19 cellular contexts compared by ENCODE assay signal in the genomic region with DNA sequence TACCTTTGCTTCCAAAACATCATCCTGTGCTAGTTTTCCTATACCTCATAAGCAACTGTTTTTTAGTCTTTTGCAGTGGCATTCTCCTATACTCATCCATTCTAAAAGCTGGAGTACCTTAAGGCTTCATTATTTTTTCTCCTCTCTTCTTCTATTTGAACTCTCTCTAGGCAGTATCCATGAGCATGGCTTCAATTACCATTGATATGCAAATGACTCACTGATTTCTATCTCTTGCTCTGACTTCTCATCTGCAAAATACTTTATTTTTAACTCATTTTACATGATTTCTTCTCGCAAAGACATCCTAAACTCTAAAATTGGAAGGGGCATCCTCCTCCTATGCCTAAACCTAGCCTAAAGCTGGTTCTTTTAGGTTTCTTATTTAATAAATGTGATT.
A peak's percentile ranks its signal among the peaks of the same experiment; 100 is the strongest.
DNase-seq lines count a peak whose midpoint lies in the region; FAIRE-seq and TF ChIP-seq lines count a peak whose summit lies in the region.
"Had no signal": no experiment of that assay in that cellular context is flagged by ENCODE, and none has a peak within 500 bp of the region (broad histone marks: within the 10 kb centered on the region; RNA-seq: fewer than 3 reads in every experiment).

No MANE protein-coding gene starts in this region.

- FAIRE-seq in small intestine (lab: Jason Lieb, UNC): no peak
- FAIRE-seq: GM12892, H1 had no signal

- TF ChIP-seq RAD21 in SK-N-SH (IDR thresholded peaks at IDR 0.05; ENCODE audit: low read length): no peak

- H3K9ac ChIP-seq in SK-N-SH (no peak overlapping the region), adipocyte (ENCODE audit: low read length) (no peak overlapping the region)

- CTCF ChIA-PET in SK-N-SH (lab: Yijun Ruan, JAX): no interaction called here

- 30% methylated on average over 1 of the region's 1 CpG for WGBS in SK-N-SH (ENCODE audit: low lambda C conversion rate)
- WGBS in small intestine, 3 donors: 88 to 97% (median 92%) methylated on average over 1 of the region's 1 CpG

- H3K4me3 ChIP-seq in SK-N-SH (ENCODE audit: low read depth in 2 of 2, low read length in 1 of 2): no peak overlapping the region
- no peak overlapping the region for H3K4me3 ChIP-seq in adipocyte (ENCODE audit: low read length)
- H3K4me3 ChIP-seq in vagina: no peak overlapping the region
- no peak overlapping the region for H3K4me3 ChIP-seq in small intestine (ENCODE audit: low read depth in 1 of 2, low read length in 2 of 2)

- H3K27ac ChIP-seq in SK-N-SH (ENCODE audit: low read depth in 2 of 2, low read length in 1 of 2) (peak overlapping the region in 1 of 2 experiments; percentile 62; a peak in 2 of 4 replicates), vagina (no peak overlapping the region), small intestine (ENCODE audit: low read depth in 1 of 2, low read length in 1 of 2) (no peak overlapping the region)

- peak overlapping the region; percentile 21; the same call in 1 of the 2 replicates for H3K4me2 ChIP-seq in SK-N-SH

- H3F3A ChIP-seq in SK-N-SH (replicated peaks; ENCODE audit: insufficient read depth): peaks cover 7% of the 10 kb centered on the region

- H3K27me3 ChIP-seq in SK-N-SH (ENCODE audit: insufficient read depth) (no peaks in the 10 kb centered on the region), adipocyte (replicated peaks; ENCODE audit: control insufficient read depth, insufficient read depth, low read length) (peaks cover 4% of the 10 kb centered on the region), vagina (no peaks in the 10 kb centered on the region), small intestine (ENCODE audit: control insufficient read depth in 2 of 2, insufficient read depth in 2 of 2, low read length in 2 of 2) (no peaks in the 10 kb centered on the region)

- TF ChIP-seq EP300 in SK-N-SH (IDR thresholded peaks at IDR 0.05; ENCODE audit: borderline replicate concordance in 1 of 2, low read depth in 1 of 2, low read length in 1 of 2): no peak

- no peaks in the 10 kb centered on the region for H3K79me2 ChIP-seq in SK-N-SH (ENCODE audit: insufficient read depth)

- no peak overlapping the region for H2AFZ ChIP-seq in SK-N-SH (ENCODE audit: low read depth)

- POLR2A ChIA-PET in SK-N-SH (lab: Yijun Ruan, JAX): no interaction called here

- no peaks in the 10 kb centered on the region for H4K20me1 ChIP-seq in SK-N-SH (ENCODE audit: insufficient read depth)

- H3K4me1 ChIP-seq in SK-N-SH (ENCODE audit: control insufficient read depth in 1 of 2, insufficient read depth in 2 of 2, low read depth in 1 of 2, low read length in 1 of 2) (peaks cover 0 to 9% of the 10 kb centered on the region in 2 experiments; a peak in 1 of 4 replicates), adipocyte (ENCODE audit: control insufficient read depth, insufficient read depth, low read length) (no peaks in the 10 kb centered on the region), vagina (no peaks in the 10 kb centered on the region), small intestine (ENCODE audit: control insufficient read depth in 2 of 2, insufficient read depth in 1 of 2, low read depth in 1 of 2, low read length in 1 of 2) (no peaks in the 10 kb centered on the region)

- intact Hi-C loops in vagina (cut with DNase I): no loop called here

- no peaks in the 10 kb centered on the region for H3K9me2 ChIP-seq in SK-N-SH

- DNase-seq in A172 (ENCODE audit: low spot score) (peak; percentile 31), GM03348 (ENCODE audit: low spot score) (peak; percentile 8), SK-N-SH (no peak), adipocyte (ENCODE audit: low read depth) (peak; percentile 37), vagina (ENCODE audit: extremely low spot score in 2 of 2) (no peak), small intestine (no peak), NCI-H748 (lab: John Stamatoyannopoulos, UW; ENCODE audit: unreplicated experiment) (no peak), DMS53 (lab: John Stamatoyannopoulos, UW) (no peak)
- DNase-seq: 8988T; C1 segment of cervical spinal cord; Calu3; CD4-positive, alpha-beta memory T cell; COR-L47; DMS79; GF-D8; H7; HCEC 1CT had no signal

- no peak for TF ChIP-seq CTCF in SK-N-SH (IDR thresholded peaks at IDR 0.05)
- TF ChIP-seq CTCF in vagina (IDR thresholded peaks at IDR 0.05): no peak

- TF ChIP-seq POLR2A in vagina (IDR thresholded peaks at IDR 0.05): no peak

- H3K9me3 ChIP-seq in SK-N-SH (no peaks in the 10 kb centered on the region), adipocyte (ENCODE audit: control insufficient read depth, low read length) (no peaks in the 10 kb centered on the region), vagina (no peaks in the 10 kb centered on the region), small intestine (ENCODE audit: control insufficient read depth, low read depth) (no peaks in the 10 kb centered on the region)

- H3K36me3 ChIP-seq in SK-N-SH (replicated peaks in 1 of 2; ENCODE audit: control insufficient read depth in 1 of 2, insufficient read depth in 2 of 2, low read length in 1 of 2) (no peaks in the 10 kb centered on the region), adipocyte (ENCODE audit: control insufficient read depth, insufficient read depth, low read length, severe bottlenecking) (no peaks in the 10 kb centered on the region), vagina (no peaks in the 10 kb centered on the region), small intestine (ENCODE audit: control insufficient read depth in 2 of 2, insufficient read depth in 2 of 2, low read length in 2 of 2) (no peaks in the 10 kb centered on the region)

TF ChIP-seq in SK-N-SH, 30 proteins besides CTCF, POLR2A, EP300 and RAD21:
- TF ChIP-seq JUND (IDR thresholded peaks at IDR 0.05): peak; percentile 54
- TF ChIP-seq, protein P1, sequence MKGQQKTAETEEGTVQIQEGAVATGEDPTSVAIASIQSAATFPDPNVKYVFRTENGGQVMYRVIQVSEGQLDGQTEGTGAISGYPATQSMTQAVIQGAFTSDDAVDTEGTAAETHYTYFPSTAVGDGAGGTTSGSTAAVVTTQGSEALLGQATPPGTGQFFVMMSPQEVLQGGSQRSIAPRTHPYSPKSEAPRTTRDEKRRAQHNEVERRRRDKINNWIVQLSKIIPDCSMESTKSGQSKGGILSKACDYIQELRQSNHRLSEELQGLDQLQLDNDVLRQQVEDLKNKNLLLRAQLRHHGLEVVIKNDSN (IDR thresholded peaks at IDR 0.05; ENCODE audit: borderline replicate concordance, low read depth): no peak
- peak; percentile 76 for TF ChIP-seq TCF12 (IDR thresholded peaks at IDR 0.05)
- no peak for TF ChIP-seq TAF1 (IDR thresholded peaks at IDR 0.05; ENCODE audit: borderline replicate concordance, low read depth, low read length)
- TF ChIP-seq GATA2 (CRISPR knock-in tag; IDR thresholded peaks at IDR 0.05): no peak
- TF ChIP-seq RCOR1 (IDR thresholded peaks at IDR 0.05; ENCODE audit: low read length): no peak
- peak; percentile 58; the same call in 1 of the 2 replicates for TF ChIP-seq FOSL2 (IDR thresholded peaks at IDR 0.05; ENCODE audit: borderline replicate concordance, low read depth)
- TF ChIP-seq SMC3 (IDR thresholded peaks at IDR 0.05; ENCODE audit: low read depth, low read length): no peak

Comparison
In these comparisons a context has a peak if more than half of its experiments do, and no peak if none do; other contexts are left out.
1. DNase-seq: peak in A172 (single experiment), GM03348 (single experiment) and adipocyte (single experiment); none in SK-N-SH (single experiment), vagina (0 of 2), small intestine (single experiment), NCI-H748 (single experiment) and DMS53 (single experiment).